8 cellular contexts compared by ENCODE assay signal in the genomic region with DNA sequence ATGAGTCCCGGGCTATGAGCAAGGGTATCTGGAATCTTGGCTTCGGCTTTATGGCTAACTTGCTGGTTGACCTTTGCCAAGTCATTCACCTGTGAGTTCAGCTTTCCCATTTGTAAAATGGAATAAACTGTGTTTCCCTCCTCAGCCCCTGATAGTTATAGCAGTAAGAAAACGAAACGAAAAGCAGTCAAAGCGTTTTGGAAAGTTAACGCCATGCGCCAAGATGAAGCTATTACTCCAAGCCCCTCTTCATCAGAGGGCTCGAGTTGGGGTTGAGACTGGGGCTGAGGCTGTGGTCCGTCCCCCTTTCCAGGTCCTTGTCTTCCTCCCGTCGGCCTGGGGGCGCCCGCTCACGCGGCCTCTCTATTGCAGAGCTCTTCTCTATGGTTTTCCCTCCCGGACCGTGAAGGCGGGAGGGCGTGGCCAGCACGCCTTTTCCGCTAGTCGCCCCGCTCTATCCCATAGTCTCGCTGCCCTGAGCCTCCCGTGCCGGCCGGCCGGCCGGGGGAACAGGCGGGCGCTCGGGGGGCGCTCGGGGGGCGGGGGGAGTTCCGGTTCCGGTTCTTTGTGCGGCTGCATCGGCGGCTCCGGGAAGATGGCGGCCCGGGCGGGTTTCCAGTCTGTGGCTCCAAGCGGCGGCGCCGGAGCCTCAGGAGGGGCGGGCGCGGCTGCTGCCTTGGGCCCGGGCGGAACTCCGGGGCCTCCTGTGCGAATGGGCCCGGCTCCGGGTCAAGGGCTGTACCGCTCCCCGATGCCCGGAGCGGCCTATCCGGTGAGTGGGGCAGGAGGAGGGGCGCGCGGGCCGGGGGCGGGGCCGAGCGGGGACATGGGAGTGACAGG. TPM values are rescaled to one million over a fixed set of nuclear protein-coding genes. Genes with fewer than 3 reads are reported as not detected.
DNase-seq lines count a peak whose midpoint lies in the region; ATAC-seq and TF ChIP-seq lines count a peak whose summit lies in the region.

A gene (plus strand): TSS at position 568 of the 840 bp plus-strand sequence. CDS start 28 bp downstream, at position 596.

- no peak for TF ChIP-seq POLR2A in testis (IDR thresholded peaks at IDR 0.05)

- POLR2A ChIA-PET in HEK293 (lab: Yijun Ruan, JAX), result interaction anchor here (0.5 to 2.9 kb wide), 26 partner anchors 8 to 264 kb away, joined by 3 to 68 read pairs (median 4); a partner anchor contains a TSS

- H3K27ac ChIP-seq in HEK293 (ENCODE audit: extremely low read depth, low read depth, low read length) (peak within 1 kb of the TSS; percentile 69), SK-N-MC (peak within 1 kb of the TSS; percentile 96), testis (peak within 1 kb of the TSS; percentile 89 to 96)

- H3K27me3 ChIP-seq in testis, result no peaks in the 10 kb centered on the region

- intact Hi-C loops in testis (cut with DNase I; ENCODE audit: low total_unique reads), result no loop called here

- CTCF ChIA-PET in HEK293 (lab: Yijun Ruan, JAX), result interaction anchor here (0.5 to 3.8 kb wide), 31 partner anchors 9 to 1329 kb away, joined by 3 to 34 read pairs (median 4); a partner anchor contains a TSS

- TF ChIP-seq CTCF in HEK293 (tag by site-specific recombination; IDR thresholded peaks at IDR 0.05), result peak; percentile 65
- TF ChIP-seq CTCF in omental fat pad (IDR thresholded peaks at IDR 0.05), result no peak
- TF ChIP-seq CTCF in testis (IDR thresholded peaks at IDR 0.05), result peak in 2 of 3 experiments; percentile 31 to 49

- H3K36me3 ChIP-seq in HEK293 (ENCODE audit: control insufficient read depth in 2 of 2, insufficient read depth in 1 of 2, low read length in 2 of 2) (peaks cover 28 to 40% of the 10 kb centered on the region in 2 experiments), SK-N-MC (ENCODE audit: insufficient read depth, low read length) (peaks cover 39% of the 10 kb centered on the region), testis (ENCODE audit: low read depth, missing control alignments) (no peaks in the 10 kb centered on the region)

- 0 to 1% methylated on average over 22 to 52 of the region's 69 CpGs for WGBS in testis, 2 donors

- H3K9ac ChIP-seq in SK-N-MC (ENCODE audit: insufficient read length), result peak within 1 kb of the TSS; percentile 88

- peak within 1 kb of the TSS; percentile 75 for H3K4me3 ChIP-seq in HEK293 (ENCODE audit: low read depth, low read length)
- H3K4me3 ChIP-seq in SK-N-MC, result peak within 1 kb of the TSS; percentile 88
- H3K4me3 ChIP-seq in testis, result peak within 1 kb of the TSS; percentile 81 to 97

- DNase-seq in GM03348 (ENCODE audit: low spot score) (peak; percentile 94), MV-4-11 (lab: John Stamatoyannopoulos, UW) (peak; percentile 89), SK-N-MC (ENCODE audit: low read depth, low spot score) (peak; percentile 73), glomerular endothelial cell (ENCODE audit: extremely low read depth, low read depth, low spot score) (no peak), omental fat pad (ENCODE audit: low spot score) (peak; percentile 54), testis (peak; percentile 96)
- DNase-seq in activated naive CD4-positive, alpha-beta T cell treated with anti-CD3 and anti-CD28 coated beads, Interleukin-2, amount 50 U/mL, for 16 hours, result peak; percentile 85

- no peaks in the 10 kb centered on the region for H3K4me1 ChIP-seq in HEK293 (ENCODE audit: control insufficient read depth, insufficient read depth, low read length)
- H3K4me1 ChIP-seq in testis, result peaks cover 8% of the 10 kb centered on the region

- ATAC-seq in omental fat pad (ENCODE audit: low FRiP score), result peak; percentile 91

- H3K9me3 ChIP-seq in HEK293 (ENCODE audit: control insufficient read depth, insufficient read depth, low read depth, low read length) (no peaks in the 10 kb centered on the region), SK-N-MC (ENCODE audit: low read depth, low read length) (no peaks in the 10 kb centered on the region), testis (no peaks in the 10 kb centered on the region)

TF ChIP-seq in HEK293, 187 proteins besides CTCF, POLR2A, EP300 and RAD21 (continues in another document):
- TF ChIP-seq RBAK (tag by site-specific recombination; IDR thresholded peaks at IDR 0.05) (no peak), KLF7 (tag by site-specific recombination; IDR thresholded peaks at IDR 0.05; ENCODE audit: borderline replicate concordance) (peak; percentile 56; the same call in 1 of the 2 replicates), ZBTB8A (tag by site-specific recombination; IDR thresholded peaks at IDR 0.05) (peak; percentile 44), ZNF626 (tag by site-specific recombination; IDR thresholded peaks at IDR 0.05) (no peak), KLF8 (tag by site-specific recombination; IDR thresholded peaks at IDR 0.05) (peak; percentile 90), ZNF660 (tag by site-specific recombination; IDR thresholded peaks at IDR 0.05) (peak; percentile 89; the same call in 1 of the 2 replicates), ZNF791 (tag by site-specific recombination; IDR thresholded peaks at IDR 0.05) (no peak), SP3 (tag by site-specific recombination; IDR thresholded peaks at IDR 0.05) (peak; percentile 69)
- TF ChIP-seq, protein P1, sequence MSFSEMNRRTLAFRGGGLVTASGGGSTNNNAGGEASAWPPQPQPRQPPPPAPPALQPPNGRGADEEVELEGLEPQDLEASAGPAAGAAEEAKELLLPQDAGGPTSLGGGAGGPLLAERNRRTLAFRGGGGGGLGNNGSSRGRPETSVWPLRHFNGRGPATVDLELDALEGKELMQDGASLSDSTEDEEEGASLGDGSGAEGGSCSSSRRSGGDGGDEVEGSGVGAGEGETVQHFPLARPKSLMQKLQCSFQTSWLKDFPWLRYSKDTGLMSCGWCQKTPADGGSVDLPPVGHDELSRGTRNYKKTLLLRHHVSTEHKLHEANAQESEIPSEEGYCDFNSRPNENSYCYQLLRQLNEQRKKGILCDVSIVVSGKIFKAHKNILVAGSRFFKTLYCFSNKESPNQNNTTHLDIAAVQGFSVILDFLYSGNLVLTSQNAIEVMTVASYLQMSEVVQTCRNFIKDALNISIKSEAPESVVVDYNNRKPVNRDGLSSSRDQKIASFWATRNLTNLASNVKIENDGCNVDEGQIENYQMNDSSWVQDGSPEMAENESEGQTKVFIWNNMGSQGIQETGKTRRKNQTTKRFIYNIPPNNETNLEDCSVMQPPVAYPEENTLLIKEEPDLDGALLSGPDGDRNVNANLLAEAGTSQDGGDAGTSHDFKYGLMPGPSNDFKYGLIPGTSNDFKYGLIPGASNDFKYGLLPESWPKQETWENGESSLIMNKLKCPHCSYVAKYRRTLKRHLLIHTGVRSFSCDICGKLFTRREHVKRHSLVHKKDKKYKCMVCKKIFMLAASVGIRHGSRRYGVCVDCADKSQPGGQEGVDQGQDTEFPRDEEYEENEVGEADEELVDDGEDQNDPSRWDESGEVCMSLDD (tag by site-specific recombination; IDR thresholded peaks at IDR 0.05), result peak; percentile 82
- TF ChIP-seq, protein P2, sequence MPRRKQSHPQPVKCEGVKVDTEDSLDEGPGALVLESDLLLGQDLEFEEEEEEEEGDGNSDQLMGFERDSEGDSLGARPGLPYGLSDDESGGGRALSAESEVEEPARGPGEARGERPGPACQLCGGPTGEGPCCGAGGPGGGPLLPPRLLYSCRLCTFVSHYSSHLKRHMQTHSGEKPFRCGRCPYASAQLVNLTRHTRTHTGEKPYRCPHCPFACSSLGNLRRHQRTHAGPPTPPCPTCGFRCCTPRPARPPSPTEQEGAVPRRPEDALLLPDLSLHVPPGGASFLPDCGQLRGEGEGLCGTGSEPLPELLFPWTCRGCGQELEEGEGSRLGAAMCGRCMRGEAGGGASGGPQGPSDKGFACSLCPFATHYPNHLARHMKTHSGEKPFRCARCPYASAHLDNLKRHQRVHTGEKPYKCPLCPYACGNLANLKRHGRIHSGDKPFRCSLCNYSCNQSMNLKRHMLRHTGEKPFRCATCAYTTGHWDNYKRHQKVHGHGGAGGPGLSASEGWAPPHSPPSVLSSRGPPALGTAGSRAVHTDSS (tag by site-specific recombination; IDR thresholded peaks at IDR 0.05), result peak; percentile 55; the same call in 1 of the 2 replicates
- TF ChIP-seq, protein P3, sequence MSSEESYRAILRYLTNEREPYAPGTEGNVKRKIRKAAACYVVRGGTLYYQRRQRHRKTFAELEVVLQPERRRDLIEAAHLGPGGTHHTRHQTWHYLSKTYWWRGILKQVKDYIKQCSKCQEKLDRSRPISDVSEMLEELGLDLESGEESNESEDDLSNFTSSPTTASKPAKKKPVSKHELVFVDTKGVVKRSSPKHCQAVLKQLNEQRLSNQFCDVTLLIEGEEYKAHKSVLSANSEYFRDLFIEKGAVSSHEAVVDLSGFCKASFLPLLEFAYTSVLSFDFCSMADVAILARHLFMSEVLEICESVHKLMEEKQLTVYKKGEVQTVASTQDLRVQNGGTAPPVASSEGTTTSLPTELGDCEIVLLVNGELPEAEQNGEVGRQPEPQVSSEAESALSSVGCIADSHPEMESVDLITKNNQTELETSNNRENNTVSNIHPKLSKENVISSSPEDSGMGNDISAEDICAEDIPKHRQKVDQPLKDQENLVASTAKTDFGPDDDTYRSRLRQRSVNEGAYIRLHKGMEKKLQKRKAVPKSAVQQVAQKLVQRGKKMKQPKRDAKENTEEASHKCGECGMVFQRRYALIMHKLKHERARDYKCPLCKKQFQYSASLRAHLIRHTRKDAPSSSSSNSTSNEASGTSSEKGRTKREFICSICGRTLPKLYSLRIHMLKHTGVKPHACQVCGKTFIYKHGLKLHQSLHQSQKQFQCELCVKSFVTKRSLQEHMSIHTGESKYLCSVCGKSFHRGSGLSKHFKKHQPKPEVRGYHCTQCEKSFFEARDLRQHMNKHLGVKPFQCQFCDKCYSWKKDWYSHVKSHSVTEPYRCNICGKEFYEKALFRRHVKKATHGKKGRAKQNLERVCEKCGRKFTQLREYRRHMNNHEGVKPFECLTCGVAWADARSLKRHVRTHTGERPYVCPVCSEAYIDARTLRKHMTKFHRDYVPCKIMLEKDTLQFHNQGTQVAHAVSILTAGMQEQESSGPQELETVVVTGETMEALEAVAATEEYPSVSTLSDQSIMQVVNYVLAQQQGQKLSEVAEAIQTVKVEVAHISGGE (tag by site-specific recombination; conservative IDR thresholded peaks at IDR 0.05; ENCODE audit: low read depth), result peak; percentile 90
- TF ChIP-seq, protein P4, sequence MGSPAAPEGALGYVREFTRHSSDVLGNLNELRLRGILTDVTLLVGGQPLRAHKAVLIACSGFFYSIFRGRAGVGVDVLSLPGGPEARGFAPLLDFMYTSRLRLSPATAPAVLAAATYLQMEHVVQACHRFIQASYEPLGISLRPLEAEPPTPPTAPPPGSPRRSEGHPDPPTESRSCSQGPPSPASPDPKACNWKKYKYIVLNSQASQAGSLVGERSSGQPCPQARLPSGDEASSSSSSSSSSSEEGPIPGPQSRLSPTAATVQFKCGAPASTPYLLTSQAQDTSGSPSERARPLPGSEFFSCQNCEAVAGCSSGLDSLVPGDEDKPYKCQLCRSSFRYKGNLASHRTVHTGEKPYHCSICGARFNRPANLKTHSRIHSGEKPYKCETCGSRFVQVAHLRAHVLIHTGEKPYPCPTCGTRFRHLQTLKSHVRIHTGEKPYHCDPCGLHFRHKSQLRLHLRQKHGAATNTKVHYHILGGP (tag by site-specific recombination; IDR thresholded peaks at IDR 0.05), result no peak

RNA-seq across cellular contexts. Expression of the gene that starts here (rescaled TPM):
- total RNA-seq in glomerular endothelial cell, result 101 and 109 TPM in 2 replicates
- total RNA-seq in omental fat pad, result 10 to 100 TPM; 47.7 to 80.8 (median 57.3) TPM
- 10 to 100 TPM; 87.6 to 99.0 TPM for total RNA-seq in testis
- 67.3 TPM for polyA plus RNA-seq in testis (ENCODE audit: insufficient read depth, low read depth, low replicate concordance)

Comparison
In these comparisons a context has a peak if more than half of its experiments do, and no peak if none do; other contexts are left out.
1. CTCF ChIP-seq: peak in HEK293 (single experiment) and testis (2 of 3); none in omental fat pad (0 of 3).
2. Peak in every context shown above with its lines, with median percentiles within 50 percentile points of each other: H3K27ac ChIP-seq and H3K4me3 ChIP-seq.